12 cellular contexts compared by ENCODE assay signal in genomic region chr10:104334561-104334960, GRCh38. TPM values are rescaled to one million over a fixed set of nuclear protein-coding genes. Genes with fewer than 3 reads are reported as not detected.
DNase-seq lines count a peak whose midpoint lies in the region; ATAC-seq and TF ChIP-seq lines count a peak whose summit lies in the region.
"Had no signal": no experiment of that assay in that cellular context is flagged by ENCODE, and none has a peak within 500 bp of the region (broad histone marks: within the 10 kb centered on the region; RNA-seq: fewer than 3 reads in every experiment).

No MANE protein-coding gene starts in this region.

- no peaks in the 10 kb centered on the region for H3K27me3 ChIP-seq in neutrophil
- H3K27me3 ChIP-seq: breast epithelium had no signal

- no peak overlapping the region for H3K4me3 Mint-ChIP-seq in stimulated activated naive CD8-positive, alpha-beta T cell treated with anti-CD3 and anti-CD28 coated beads, Interleukin-15, Interleukin-2, amounts not matched to agents 100 ng/mL and 50 ng/mL, for 24 hours
- peak overlapping the region; percentile 83 to 87 for H3K4me3 Mint-ChIP-seq in effector memory CD8-positive, alpha-beta T cell
- H3K4me3 Mint-ChIP-seq: T-helper 1 cell treated with Interleukin-12 subunit alpha and Interleukin-12 subunit beta and Interleukin-4 antibody, amounts not matched to agents 30 μg/mL and 1 μg/mL, for 36 hours had no signal

- H3K4me1 ChIP-seq in neutrophil (ENCODE audit: control insufficient read depth in 1 of 2, insufficient read depth in 1 of 2, low read depth in 1 of 2, low read length in 1 of 2), result peaks cover 80 to 82% of the 10 kb centered on the region in 2 experiments

- H3K9me3 Mint-ChIP-seq in stimulated activated naive CD8-positive, alpha-beta T cell treated with anti-CD3 and anti-CD28 coated beads, Interleukin-15, Interleukin-2, amounts not matched to agents 100 ng/mL and 50 ng/mL, for 24 hours, result no peaks in the 10 kb centered on the region
- H3K9me3 Mint-ChIP-seq in effector memory CD8-positive, alpha-beta T cell, result no peaks in the 10 kb centered on the region
- H3K9me3 Mint-ChIP-seq: T-helper 1 cell treated with Interleukin-12 subunit alpha and Interleukin-12 subunit beta and Interleukin-4 antibody, amounts not matched to agents 30 μg/mL and 1 μg/mL, for 36 hours had no signal

- peaks cover 46% of the 10 kb centered on the region for H3K36me3 ChIP-seq in neutrophil
- H3K36me3 ChIP-seq: breast epithelium had no signal

- no peaks in the 10 kb centered on the region for H3K9me3 ChIP-seq in neutrophil
- H3K9me3 ChIP-seq: breast epithelium had no signal

- no peak for DNase-seq in stimulated activated naive CD8-positive, alpha-beta T cell treated with anti-CD3 and anti-CD28 coated beads, Interleukin-15, Interleukin-2, amounts not matched to agents 100 U/mL and 50 U/mL, for 24 hours
- no peak for DNase-seq in effector memory CD8-positive, alpha-beta T cell
- DNase-seq in stimulated activated CD4-positive, alpha-beta T cell treated with anti-CD3 and anti-CD28 coated beads, Interleukin-4, amount 100 ng/mL, for 1 hour, result no peak
- DNase-seq in dermis blood vessel endothelial cell, result no peak
- no peak for DNase-seq in SW480 (ENCODE audit: low spot score)
- DNase-seq: NCI-H1694, nucleus accumbens had no signal

- peak overlapping the region; percentile 99 for H3K27ac ChIP-seq in neutrophil

- H3K4me3 ChIP-seq in neutrophil (ENCODE audit: low read depth in 1 of 2, low read length in 1 of 2), result peak overlapping the region; percentile 88 to 93

- peaks cover 39% of the 10 kb centered on the region for H3K36me3 Mint-ChIP-seq in stimulated activated naive CD8-positive, alpha-beta T cell treated with anti-CD3 and anti-CD28 coated beads, Interleukin-15, Interleukin-2, amounts not matched to agents 100 ng/mL and 50 ng/mL, for 24 hours (ENCODE audit: low read depth)
- H3K36me3 Mint-ChIP-seq in effector memory CD8-positive, alpha-beta T cell (ENCODE audit: insufficient read depth), result peaks cover 55% of the 10 kb centered on the region

- no peak for TF ChIP-seq CTCF in neutrophil (IDR thresholded peaks at IDR 0.05)

- peak overlapping the region; percentile 58 for H3K27ac Mint-ChIP-seq in stimulated activated naive CD8-positive, alpha-beta T cell treated with anti-CD3 and anti-CD28 coated beads, Interleukin-15, Interleukin-2, amounts not matched to agents 100 ng/mL and 50 ng/mL, for 24 hours
- H3K27ac Mint-ChIP-seq in effector memory CD8-positive, alpha-beta T cell, result peak overlapping the region; percentile 95 to 99

- ATAC-seq in stimulated activated naive CD8-positive, alpha-beta T cell treated with anti-CD3 and anti-CD28 coated beads, Interleukin-15, Interleukin-2, amounts not matched to agents 100 U/mL and 50 U/mL, for 24 hours, result no peak
- no peak for ATAC-seq in effector memory CD8-positive, alpha-beta T cell (replicated peaks)
- ATAC-seq in HG03521 (IDR thresholded peaks at IDR 0.05; ENCODE audit: unreplicated experiment), result no peak

- H3K4me1 Mint-ChIP-seq in stimulated activated naive CD8-positive, alpha-beta T cell treated with anti-CD3 and anti-CD28 coated beads, Interleukin-15, Interleukin-2, amounts not matched to agents 100 ng/mL and 50 ng/mL, for 24 hours (ENCODE audit: low read depth), result peaks cover 80% of the 10 kb centered on the region
- H3K4me1 Mint-ChIP-seq in effector memory CD8-positive, alpha-beta T cell (ENCODE audit: low read depth in 2 of 2), result peaks cover 61 to 70% of the 10 kb centered on the region in 2 donors

- H3K27me3 Mint-ChIP-seq in stimulated activated naive CD8-positive, alpha-beta T cell treated with anti-CD3 and anti-CD28 coated beads, Interleukin-15, Interleukin-2, amounts not matched to agents 100 ng/mL and 50 ng/mL, for 24 hours, result no peaks in the 10 kb centered on the region
- H3K27me3 Mint-ChIP-seq in effector memory CD8-positive, alpha-beta T cell, result no peaks in the 10 kb centered on the region

RNA-seq across cellular contexts. Expression of gene ITPRIP, which starts 3.7 kb away (rescaled TPM):
- total RNA-seq in dermis blood vessel endothelial cell, result 29.3 and 39.9 TPM in 2 replicates

RNA-seq across cellular contexts. Expression of gene CFAP58, which starts 19.1 kb away (rescaled TPM):
- 0.85 and 1.2 TPM in 2 replicates for total RNA-seq in dermis blood vessel endothelial cell
